ENCODE assay signal across 6 cellular contexts in the genomic region with DNA sequence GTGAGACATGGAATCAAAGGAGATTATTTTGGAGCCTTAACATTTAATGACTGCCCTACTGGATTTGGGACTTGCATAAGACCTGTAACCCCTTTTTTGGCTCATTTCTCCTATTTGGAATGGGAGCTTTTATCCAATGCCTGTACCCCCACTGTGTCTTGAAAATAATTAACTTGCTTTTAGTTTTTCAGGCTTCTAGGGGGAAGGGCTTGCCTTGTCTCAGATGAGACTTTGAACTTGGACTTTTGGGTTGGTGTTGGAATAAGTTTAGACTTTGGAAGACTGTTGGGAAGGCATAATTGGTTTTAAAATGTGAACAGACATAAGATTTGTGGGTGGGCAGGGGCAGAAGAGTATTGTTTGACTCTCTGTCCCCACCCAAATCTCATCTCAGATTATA.
"Had no signal": no experiment of that assay in that cellular context is flagged by ENCODE, and none has a peak within 500 bp of the region (broad histone marks: within the 10 kb centered on the region; RNA-seq: fewer than 3 reads in every experiment).

No MANE protein-coding gene starts in this region.

- DNase-seq: IMR-90, KBM-7, KG1 had no signal

- ATAC-seq: K562 had no signal

- H3K4me3 ChIP-seq: K562 had no signal

- H3K27ac ChIP-seq: HL-60 had no signal

- FAIRE-seq: HTR-8/SVneo, K562 had no signal
